In genomic region chr10:74882831-74883230, GRCh38 we compare ENCODE assay signal across 25 cellular contexts. TPM values are rescaled to one million over a fixed set of nuclear protein-coding genes. Genes with fewer than 3 reads are reported as not detected.
DNase-seq lines count a peak whose midpoint lies in the region; ATAC-seq, FAIRE-seq and TF ChIP-seq lines count a peak whose summit lies in the region.
"Had no signal": no experiment of that assay in that cellular context is flagged by ENCODE, and none has a peak within 500 bp of the region (broad histone marks: within the 10 kb centered on the region; RNA-seq: fewer than 3 reads in every experiment).

No MANE protein-coding gene starts in this region.

- H3K9me3 ChIP-seq in A549 (no peaks in the 10 kb centered on the region), esophagus muscularis mucosa (no peaks in the 10 kb centered on the region), tibial nerve (no peaks in the 10 kb centered on the region)
- H3K9me3 ChIP-seq: ascending aorta, left ventricle myocardium inferior, SJSA1, suprapubic skin had no signal

- POLR2A ChIA-PET in A549 (lab: Yijun Ruan, JAX): no interaction called here

- H3K27ac ChIP-seq in A549 (no peak overlapping the region), esophagus muscularis mucosa (replicated peaks in 1 of 4) (no peak overlapping the region), tibial nerve (no peak overlapping the region)
- H3K27ac ChIP-seq: ascending aorta, dorsolateral prefrontal cortex, left ventricle myocardium inferior, neural progenitor cell, SJSA1, suprapubic skin had no signal

- H3K4me3 ChIP-seq in A549: no peak overlapping the region
- no peak overlapping the region for H3K4me3 ChIP-seq in bronchial epithelial cell (ENCODE audit: low read depth, low read length)
- H3K4me3 ChIP-seq in fibroblast of villous mesenchyme (ENCODE audit: low read depth, low read length): no peak overlapping the region
- H3K4me3 ChIP-seq in esophagus muscularis mucosa: no peak overlapping the region
- H3K4me3 ChIP-seq in tibial nerve: no peak overlapping the region
- H3K4me3 ChIP-seq: ascending aorta, dorsolateral prefrontal cortex, left ventricle myocardium inferior, neural progenitor cell, SJSA1, smooth muscle cell, suprapubic skin had no signal

- CTCF ChIA-PET in A549 (lab: Yijun Ruan, JAX): no interaction called here

- no peak for ATAC-seq in A549

- no peak for TF ChIP-seq RAD21 in A549 (conservative IDR thresholded peaks at IDR 0.05 in 1 of 2, IDR thresholded peaks at IDR 0.05 in 1 of 2)

- WGBS in A549 (ENCODE audit: missing lambda C conversion rate): 58% methylated on average over 3 of the region's 3 CpGs
- 53% methylated on average over 3 of the region's 3 CpGs for WGBS in esophagus muscularis mucosa
- WGBS in tibial nerve, 2 donors: 66 to 67% methylated on average over 3 of the region's 3 CpGs

- TF ChIP-seq CTCF in A549 (IDR thresholded peaks at IDR 0.05) (no peak), bronchial epithelial cell (IDR thresholded peaks at IDR 0.05; ENCODE audit: insufficient read depth, low read length, severe bottlenecking) (no peak), fibroblast of villous mesenchyme (IDR thresholded peaks at IDR 0.05; ENCODE audit: insufficient read depth, low read depth, low read length) (no peak), esophagus muscularis mucosa (IDR thresholded peaks at IDR 0.05) (no peak), tibial nerve (IDR thresholded peaks at IDR 0.05) (no peak)

- H3K27me3 ChIP-seq in bronchial epithelial cell (ENCODE audit: control insufficient read depth, insufficient read depth, low read length) (no peaks in the 10 kb centered on the region), esophagus muscularis mucosa (no peaks in the 10 kb centered on the region), tibial nerve (no peaks in the 10 kb centered on the region)
- H3K27me3 ChIP-seq: ascending aorta, dorsolateral prefrontal cortex, neural progenitor cell, SJSA1, suprapubic skin had no signal

- H3K36me3 ChIP-seq in bronchial epithelial cell (ENCODE audit: control insufficient read depth, insufficient read depth, low read length) (no peaks in the 10 kb centered on the region), esophagus muscularis mucosa (no peaks in the 10 kb centered on the region), tibial nerve (no peaks in the 10 kb centered on the region)
- H3K36me3 ChIP-seq: ascending aorta, left ventricle myocardium inferior, neural progenitor cell, SJSA1, suprapubic skin had no signal

- intact Hi-C loops in esophagus muscularis mucosa (cut with DNase I): no loop called here

- FAIRE-seq in A549 (lab: Jason Lieb, UNC) (no peak), bronchial epithelial cell (lab: Jason Lieb, UNC) (no peak)
- FAIRE-seq: H1 had no signal

- H3K4me2 ChIP-seq in A549: no peak overlapping the region
- H3K4me2 ChIP-seq: neural progenitor cell, smooth muscle cell had no signal

- 0 out of 3 replicates have a peak, but pooled peaks cover 3% of the 10 kb centered on the region for H3K4me1 ChIP-seq in A549
- H3K4me1 ChIP-seq in esophagus muscularis mucosa: peaks cover 11 to 71% (median 57%) of the 10 kb centered on the region in 4 donors
- peaks cover 0 to 33% (median 4%) of the 10 kb centered on the region in 4 donors for H3K4me1 ChIP-seq in tibial nerve
- H3K4me1 ChIP-seq: ascending aorta, neural progenitor cell had no signal

- DNase-seq in A549 (ENCODE audit: low read depth in 1 of 2, low spot score in 1 of 2) (no peak), LHCN-M2 (ENCODE audit: low read depth) (peak; percentile 12), bronchial epithelial cell (ENCODE audit: low read depth) (peak; percentile 61), fibroblast of villous mesenchyme (ENCODE audit: low read depth) (peak; percentile 45), esophagus muscularis mucosa (ENCODE audit: extremely low spot score) (no peak), UCSD-AML1 (lab: John Stamatoyannopoulos, UW; ENCODE audit: unreplicated experiment) (no peak), cerebellar nuclear complex (lab: John Stamatoyannopoulos, UW) (no peak), tibial nerve (ENCODE audit: low spot score in 2 of 2) (no peak)
- DNase-seq: activated CD4-positive, alpha-beta T cell treated with anti-CD3 and anti-CD28 coated beads for 48 hours; activated effector memory CD4-positive, alpha-beta T cell treated with Interleukin-2 at 50 U/mL for 16 hours; activated T-cell treated with anti-CD3 and anti-CD28 coated beads for 4 hours; Calu3; dorsolateral prefrontal cortex; islet precursor cell; Kasumi-1; left ventricle myocardium inferior; NCI-H446; NCI-H82; stimulated activated naive CD4-positive, alpha-beta T cell had no signal

- TF ChIP-seq POLR2A in A549 (IDR thresholded peaks at IDR 0.05; ENCODE audit: low read length) (no peak), esophagus muscularis mucosa (IDR thresholded peaks at IDR 0.05; ENCODE audit: low read depth) (no peak), tibial nerve (IDR thresholded peaks at IDR 0.05) (no peak)

- TF ChIP-seq EP300 in A549 (IDR thresholded peaks at IDR 0.05) (no peak), esophagus muscularis mucosa (IDR thresholded peaks at IDR 0.05) (no peak), tibial nerve (IDR thresholded peaks at IDR 0.05) (no peak)

TF ChIP-seq in A549, 52 proteins besides CTCF, POLR2A, EP300 and RAD21:
- TF ChIP-seq HMGXB4 (CRISPR knock-in tag; IDR thresholded peaks at IDR 0.05; ENCODE audit: borderline replicate concordance): no peak
- TF ChIP-seq FOSL2 (IDR thresholded peaks at IDR 0.05): no peak
- 0 out of 2 replicates have a peak, but pooled peaks have one; percentile 22 for TF ChIP-seq FOSL2 (CRISPR knock-in tag; IDR thresholded peaks at IDR 0.05)
TF ChIP-seq in A549: peak in this region for 1.

RNA-seq across cellular contexts. Expression of gene KAT6B, which starts 56.4 kb away (rescaled TPM):
- polyA plus RNA-seq in A549 (2011; rRNA removed) (5.6 and 11.0 TPM in 2 replicates), A549 (2017; fragmentation: RNase III; extraction: RNeasy Plus Mini Kit Qiagen cat#74134 plus additional on column Dnase treatment) (5.5 to 6.0 TPM (median 5.7 TPM) in 3 replicates)
- polyA plus RNA-seq in A549 (2012; cell fraction: cytosol; rRNA removed): 2.4 and 3.1 TPM in 2 replicates
- 4.4 and 6.2 TPM in 2 replicates for polyA plus RNA-seq in A549 (2012; cell fraction: nucleus; rRNA removed)
- polyA minus RNA-seq in A549 (2011; rRNA and poly(A)+ RNA removed): 26.7 and 28.1 TPM in 2 replicates
- total RNA-seq in LHCN-M2 (2014; rRNA removed) (9.6 and 11.3 TPM in 2 replicates), bronchial epithelial cell (8.7 and 12.9 TPM in 2 replicates), fibroblast of villous mesenchyme (25.4 and 26.3 TPM in 2 replicates), esophagus muscularis mucosa (10 to 100 TPM; 50.0 to 75.8 (median 57.5) TPM), tibial nerve (10 to 100 TPM; 42.3 to 59.7 (median 45.6) TPM)
- polyA plus RNA-seq in LHCN-M2 (2012): 4.1 TPM

Comparison
In these comparisons a context has a peak if more than half of its experiments do, and no peak if none do; other contexts are left out.
1. DNase-seq: peak in LHCN-M2 (single experiment), bronchial epithelial cell (single experiment) and fibroblast of villous mesenchyme (single experiment); none in A549 (0 of 2), esophagus muscularis mucosa (single experiment), UCSD-AML1 (single experiment), cerebellar nuclear complex (0 of 2) and tibial nerve (0 of 2).